ENCODE assay signal across 31 cellular contexts in the genomic region with DNA sequence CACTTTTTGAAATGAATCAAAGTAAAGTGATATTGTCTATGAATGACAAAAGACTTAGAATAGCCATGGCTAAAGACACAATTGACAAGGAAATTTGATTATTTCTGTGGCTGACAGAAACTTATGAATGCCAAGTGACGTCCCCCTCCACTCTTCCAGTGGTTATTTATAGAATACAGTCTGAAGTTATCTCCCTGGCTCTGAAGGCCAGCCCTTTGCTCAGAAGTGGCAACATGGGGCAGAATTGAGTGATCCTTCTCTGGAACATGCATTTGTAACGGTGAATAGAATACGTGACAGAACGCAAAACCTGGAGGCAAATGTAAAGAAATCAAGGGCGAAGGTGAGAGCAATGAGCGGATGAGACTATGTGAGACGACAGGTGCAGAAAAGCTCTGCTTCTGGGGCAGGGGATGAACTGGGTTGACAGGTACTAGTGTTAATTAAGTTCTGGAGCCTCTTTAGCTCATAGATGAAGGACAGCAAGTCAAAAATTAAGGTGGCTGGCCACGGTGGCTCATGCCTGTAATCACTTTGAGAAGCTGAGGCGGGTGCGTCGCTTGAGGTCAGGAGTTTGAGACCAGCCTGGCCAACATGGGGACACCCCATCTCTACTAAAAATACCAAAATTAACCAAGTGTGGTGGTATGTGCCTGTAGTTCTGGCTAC.
"Had no signal": no experiment of that assay in that cellular context is flagged by ENCODE, and none has a peak within 500 bp of the region (broad histone marks: within the 10 kb centered on the region; RNA-seq: fewer than 3 reads in every experiment).

No MANE protein-coding gene starts in this region.

- H3K36me3 ChIP-seq: brain microvascular endothelial cell had no signal

- H3K27me3 ChIP-seq: brain microvascular endothelial cell had no signal

- H3K4me1 Mint-ChIP-seq: activated B cell treated with CpG ODN at 0.5 μM for 24 hours; activated naive CD8-positive, alpha-beta T cell treated with anti-CD3 and anti-CD28 coated beads for 36 hours; activated T-helper 17 cell treated with anti-CD3 and anti-CD28 coated beads, Interleukin-2, amount 50 U/mL, for 72 hours had no signal

- H3K27ac Mint-ChIP-seq: activated B cell treated with CpG ODN at 0.5 μM for 24 hours; activated CD8-positive, alpha-beta T cell treated with anti-CD3 and anti-CD28 coated beads for 36 hours; activated naive CD8-positive, alpha-beta T cell treated with anti-CD3 and anti-CD28 coated beads for 36 hours; activated T-cell treated with anti-CD3 and anti-CD28 coated beads, Interleukin-2, amount 50 U/mL, for 72 hours; activated T-helper 17 cell treated with anti-CD3 and anti-CD28 coated beads, Interleukin-2, amount 50 U/mL, for 72 hours had no signal

- H3K27ac ChIP-seq: brain microvascular endothelial cell, VCaP had no signal

- H3K4me3 Mint-ChIP-seq: activated B cell treated with CpG ODN at 0.5 μM for 24 hours; activated CD8-positive, alpha-beta T cell treated with anti-CD3 and anti-CD28 coated beads for 36 hours; activated naive CD8-positive, alpha-beta T cell treated with anti-CD3 and anti-CD28 coated beads for 36 hours; activated T-cell treated with anti-CD3 and anti-CD28 coated beads, Interleukin-2, amount 50 U/mL, for 72 hours; activated T-helper 17 cell treated with anti-CD3 and anti-CD28 coated beads, Interleukin-2, amount 50 U/mL, for 72 hours had no signal

- ATAC-seq: activated CD8-positive, alpha-beta T cell treated with anti-CD3 and anti-CD28 coated beads for 36 hours; activated T-cell treated with anti-CD3 and anti-CD28 coated beads, Interleukin-2, amount 50 U/mL, for 72 hours; activated T-helper 17 cell treated with anti-CD3 and anti-CD28 coated beads, Interleukin-2, amount 50 U/mL, for 72 hours; Panc1 had no signal

- H3K36me3 Mint-ChIP-seq: activated naive CD8-positive, alpha-beta T cell treated with anti-CD3 and anti-CD28 coated beads for 36 hours had no signal

- DNase-seq: activated B cell treated with CpG ODN at 0.5 μM for 24 hours; activated CD4-positive, alpha-beta T cell treated with anti-CD3 and anti-CD28 coated beads for 48 hours; activated CD4-positive, alpha-beta T cell treated with anti-CD3 and anti-CD28 coated beads, Interleukin-2, amount 50 U/mL, for 4 hours; activated CD4-positive, CD25-positive, alpha-beta regulatory T cell treated with anti-CD3 and anti-CD28 coated beads, Interleukin-2, amount 50 U/mL, for 72 hours; activated CD8-positive, alpha-beta T cell treated with anti-CD3 and anti-CD28 coated beads for 36 hours; activated effector memory CD4-positive, alpha-beta T cell treated with anti-CD3 and anti-CD28 coated beads, Interleukin-2, amount 50 U/mL, for 16 hours; activated naive CD4-positive, alpha-beta T cell; activated naive CD4-positive, alpha-beta T cell treated with anti-CD3 and anti-CD28 coated beads, Interleukin-2, amount 50 U/mL, for 16 hours; activated naive CD8-positive, alpha-beta T cell treated with anti-CD3 and anti-CD28 coated beads for 36 hours; activated T-cell treated with anti-CD3 and anti-CD28 coated beads, Interleukin-2, amount 50 U/mL, for 1 hour; activated T-cell treated with anti-CD3 and anti-CD28 coated beads, Interleukin-2, amount 50 U/mL, for 72 hours; amniotic stem cell; aorta; brain microvascular endothelial cell; KG1; MM.1S; MV-4-11; NCI-H1092; NCI-H1436 treated with DMSO at 0.1 percent for 48 hours; NCI-H1694 treated with DMSO at 0.1 percent for 48 hours; NCI-H2029; NCI-H345; NCI-H524 treated with DMSO at 0.1 percent for 48 hours; SIG-M5; SW 1271; T-helper 1 cell; T-helper 2 cell; T-helper 9 cell had no signal

- H3K9me3 Mint-ChIP-seq: activated B cell treated with CpG ODN at 0.5 μM for 24 hours; activated CD8-positive, alpha-beta T cell treated with anti-CD3 and anti-CD28 coated beads for 36 hours; activated naive CD8-positive, alpha-beta T cell treated with anti-CD3 and anti-CD28 coated beads for 36 hours; activated T-cell treated with anti-CD3 and anti-CD28 coated beads, Interleukin-2, amount 50 U/mL, for 72 hours; activated T-helper 17 cell treated with anti-CD3 and anti-CD28 coated beads, Interleukin-2, amount 50 U/mL, for 72 hours had no signal
